ENCODE assay signal across 8 cellular contexts in the genomic region with DNA sequence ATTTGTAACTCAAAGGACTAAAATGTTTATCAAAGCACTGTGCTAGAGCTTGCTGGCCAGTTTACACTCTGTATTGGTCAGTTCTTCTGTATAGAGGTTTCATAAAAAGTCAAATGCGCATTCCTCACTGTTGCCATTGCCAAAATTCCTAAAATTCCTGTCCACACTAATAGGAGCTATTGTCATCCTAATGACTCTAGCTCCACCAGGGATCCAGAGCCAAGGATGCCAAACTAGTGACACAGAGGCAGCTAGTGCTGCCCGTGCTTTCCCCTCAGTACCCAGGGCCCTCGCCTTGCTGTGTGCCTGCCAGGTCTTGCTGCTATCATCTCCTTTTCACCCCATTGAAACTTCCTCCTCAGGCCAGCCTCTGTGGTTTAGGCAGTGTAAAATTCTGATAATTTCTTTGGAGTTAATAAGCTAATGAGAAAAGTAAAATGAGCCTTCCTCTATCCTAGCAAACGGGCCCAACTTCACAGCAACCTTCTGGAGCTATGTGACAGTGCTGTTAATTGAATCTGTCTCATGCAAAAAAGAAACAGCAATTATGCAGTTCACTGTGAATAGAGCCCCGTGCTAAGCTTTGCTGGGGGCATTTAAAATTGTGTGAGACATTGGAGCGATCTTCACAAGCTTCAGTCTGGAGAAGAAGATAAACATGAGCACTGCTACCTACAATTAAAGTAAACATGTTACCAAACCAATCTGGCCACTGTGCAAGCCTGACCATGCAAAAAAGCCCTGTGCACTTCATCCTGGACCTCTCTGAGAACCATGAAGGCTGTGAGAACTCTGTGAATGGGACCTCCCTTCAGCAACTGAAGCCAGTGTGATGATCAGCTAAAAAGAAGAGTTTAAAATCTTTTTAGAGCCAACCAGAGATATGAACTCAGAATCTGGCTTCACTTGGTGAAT. TPM values are rescaled to one million over a fixed set of nuclear protein-coding genes. Genes with fewer than 3 reads are reported as not detected.
DNase-seq lines count a peak whose midpoint lies in the region; ATAC-seq and TF ChIP-seq lines count a peak whose summit lies in the region.

No MANE protein-coding gene starts in this region.

- H3K9ac ChIP-seq in skeletal muscle satellite cell (ENCODE audit: low read depth, low read length): peak overlapping the region; percentile 74

- H3K4me1 ChIP-seq in iPS DF 6.9 (ENCODE audit: control insufficient read depth, insufficient read depth, low read length) (no peaks in the 10 kb centered on the region; the same call in 1 of the 2 replicates), skeletal muscle satellite cell (ENCODE audit: control insufficient read depth, insufficient read depth, low read length) (peaks cover 38% of the 10 kb centered on the region)
- no peaks in the 10 kb centered on the region for H3K4me1 ChIP-seq in naive thymus-derived CD4-positive, alpha-beta T cell (ENCODE audit: control insufficient read depth in 2 of 2, insufficient read depth in 2 of 2, low read length in 2 of 2)

- H3K9me3 Mint-ChIP-seq in HFFc6: peaks cover 4% of the 10 kb centered on the region; the same call in 1 of the 2 replicates
- peaks cover 0 to 15% (median 0%) of the 10 kb centered on the region in 11 donors for H3K9me3 Mint-ChIP-seq in naive thymus-derived CD4-positive, alpha-beta T cell

- H3K27ac Mint-ChIP-seq in HFFc6: peak overlapping the region; percentile 82
- peak overlapping the region in 1 of 9 donors; percentile 40 for H3K27ac Mint-ChIP-seq in naive thymus-derived CD4-positive, alpha-beta T cell

- peaks cover 89% of the 10 kb centered on the region for H3K4me1 Mint-ChIP-seq in HFFc6 (ENCODE audit: low read depth)
- H3K4me1 Mint-ChIP-seq in naive thymus-derived CD4-positive, alpha-beta T cell: peaks cover 0 to 29% (median 0%) of the 10 kb centered on the region in 7 donors

- peak overlapping the region; percentile 69 for H3K4me3 Mint-ChIP-seq in HFFc6
- no peak overlapping the region for H3K4me3 Mint-ChIP-seq in naive thymus-derived CD4-positive, alpha-beta T cell

- in situ Hi-C loops in astrocyte of the cerebellum (cut with HindIII; ENCODE audit: low sequenced_read_pairs): no loop called here

- H3K4me3 ChIP-seq in astrocyte of the cerebellum (ENCODE audit: low read depth, low read length) (no peak overlapping the region), iPS DF 6.9 (ENCODE audit: low read length) (no peak overlapping the region), skeletal muscle satellite cell (ENCODE audit: low read length) (peak overlapping the region; percentile 18)
- no peak overlapping the region for H3K4me3 ChIP-seq in naive thymus-derived CD4-positive, alpha-beta T cell (ENCODE audit: low read length)

- H3K9me3 ChIP-seq in iPS DF 6.9 (ENCODE audit: control insufficient read depth, insufficient read depth, low read length) (no peaks in the 10 kb centered on the region), skeletal muscle satellite cell (replicated peaks; ENCODE audit: low read length) (no peaks in the 10 kb centered on the region)
- H3K9me3 ChIP-seq in naive thymus-derived CD4-positive, alpha-beta T cell (ENCODE audit: control insufficient read depth in 2 of 3, low read length in 3 of 3): no peaks in the 10 kb centered on the region

- H3K27me3 ChIP-seq in iPS DF 6.9 (ENCODE audit: control insufficient read depth, insufficient read depth, low read length): no peaks in the 10 kb centered on the region
- no peaks in the 10 kb centered on the region for H3K27me3 ChIP-seq in skeletal muscle satellite cell (ENCODE audit: control insufficient read depth, insufficient read depth, low read length)
- H3K27me3 ChIP-seq in naive thymus-derived CD4-positive, alpha-beta T cell (ENCODE audit: control insufficient read depth in 2 of 2, insufficient read depth in 2 of 2, low read length in 2 of 2): no peaks in the 10 kb centered on the region

- ATAC-seq in naive thymus-derived CD4-positive, alpha-beta T cell: no peak

- peak overlapping the region; percentile 64 for H3K4me2 ChIP-seq in skeletal muscle satellite cell (ENCODE audit: low read length)

- DNase-seq in HFFc6 (peak; percentile 95), astrocyte of the cerebellum (ENCODE audit: low read depth) (peak; percentile 92), iPS DF 6.9 (ENCODE audit: low read depth, low spot score) (peak; percentile 95), cortex of kidney (lab: John Stamatoyannopoulos, UW) (no peak), NCI-H1694 (lab: John Stamatoyannopoulos, UW) (no peak), NCI-H1694 treated with DMSO at 0.1 percent for 48 hours (lab: John Stamatoyannopoulos, UW) (no peak)
- no peak for DNase-seq in naive thymus-derived CD4-positive, alpha-beta T cell

- WGBS in iPS DF 6.9 (ENCODE audit: insufficient coverage, insufficient read length): no CpG with 5 or more reads among the region's 6 CpGs

- H3K27ac ChIP-seq in iPS DF 6.9 (ENCODE audit: low read length): peak overlapping the region; percentile 25
- H3K27ac ChIP-seq in naive thymus-derived CD4-positive, alpha-beta T cell (ENCODE audit: low read depth, low read length): no peak overlapping the region

- CTCF ChIA-PET in naive thymus-derived CD4-positive, alpha-beta T cell (lab: Charles Lee): interaction anchor here (0.7 kb wide), 1 partner anchor 118 kb away, joined by 3 read pairs; no protein-coding TSS in a partner anchor

- no peaks in the 10 kb centered on the region; the same call in 1 of the 2 replicates for H3K27me3 Mint-ChIP-seq in HFFc6 (ENCODE audit: insufficient read depth)
- H3K27me3 Mint-ChIP-seq in naive thymus-derived CD4-positive, alpha-beta T cell: peaks cover 0 to 12% (median 10%) of the 10 kb centered on the region in 5 donors

- peaks cover 18% of the 10 kb centered on the region; the same call in 1 of the 2 replicates for H3K36me3 Mint-ChIP-seq in HFFc6 (ENCODE audit: low read depth)
- H3K36me3 Mint-ChIP-seq in naive thymus-derived CD4-positive, alpha-beta T cell: peaks cover 0 to 13% (median 0%) of the 10 kb centered on the region in 5 donors

- H3K36me3 ChIP-seq in iPS DF 6.9 (ENCODE audit: control insufficient read depth, insufficient read depth, low read length) (no peaks in the 10 kb centered on the region), skeletal muscle satellite cell (ENCODE audit: insufficient read depth, low read length) (no peaks in the 10 kb centered on the region)
- H3K36me3 ChIP-seq in naive thymus-derived CD4-positive, alpha-beta T cell (ENCODE audit: control insufficient read depth in 2 of 3, insufficient read depth in 3 of 3, low read length in 3 of 3): no peaks in the 10 kb centered on the region

- TF ChIP-seq CTCF in HFFc6 (IDR thresholded peaks at IDR 0.05) (no peak), astrocyte of the cerebellum (IDR thresholded peaks at IDR 0.05; ENCODE audit: low read depth, low read length, missing control alignments) (no peak)

- intact Hi-C loops in naive thymus-derived CD4-positive, alpha-beta T cell (cut with micrococcal nuclease): no loop called here

- POLR2A ChIA-PET in naive thymus-derived CD4-positive, alpha-beta T cell (lab: Charles Lee): no interaction called here

RNA-seq across cellular contexts. Expression of a gene that starts 43.1 kb away (rescaled TPM):
- total RNA-seq in HFFc6 (2021; fragmentation: NEBNext Ultra II Directional; extraction: Animal tissue kit (Norgen Biotek cat#: 25700)): 100 to 1,000 TPM; 370 to 442 (median 389) TPM
- total RNA-seq in skeletal muscle satellite cell (2012; rRNA removed): 26.9 and 53.0 TPM in 2 replicates
- under 1 TPM in 1 of 5 experiments, not detected in 4; 0.51 TPM for total RNA-seq in naive thymus-derived CD4-positive, alpha-beta T cell
- polyA plus RNA-seq in naive thymus-derived CD4-positive, alpha-beta T cell: not detected

RNA-seq across cellular contexts. Expression of a gene that starts 51.1 kb away (rescaled TPM):
- total RNA-seq in HFFc6 (2021; fragmentation: NEBNext Ultra II Directional; extraction: Animal tissue kit (Norgen Biotek cat#: 25700)): 1 to 10 TPM; 2.0 to 3.1 (median 2.4) TPM
- 3.0 and 4.2 TPM in 2 replicates for total RNA-seq in skeletal muscle satellite cell (2012; rRNA removed)
- 1 to 10 TPM in 3 of 5 experiments, under 1 TPM in 2; 0.71 to 4.3 (median 2.3) TPM for total RNA-seq in naive thymus-derived CD4-positive, alpha-beta T cell
- polyA plus RNA-seq in naive thymus-derived CD4-positive, alpha-beta T cell: 1 to 10 TPM; 1.8 to 1.9 TPM

Comparison
In these comparisons a context has a peak if more than half of its experiments do, and no peak if none do; other contexts are left out.
1. DNase-seq: peak in HFFc6 (single experiment), astrocyte of the cerebellum (single experiment) and iPS DF 6.9 (single experiment); none in cortex of kidney (single experiment), NCI-H1694 (single experiment), naive thymus-derived CD4-positive, alpha-beta T cell (0 of 9) and NCI-H1694 treated with DMSO at 0.1 percent for 48 hours (single experiment).
2. RNA of a gene that starts 43.1 kb away (total RNA-seq): 370 to 442 TPM in HFFc6; 0.51 TPM in naive thymus-derived CD4-positive, alpha-beta T cell; every median in the first group is over 100 times any median in the second.